In the genomic region with DNA sequence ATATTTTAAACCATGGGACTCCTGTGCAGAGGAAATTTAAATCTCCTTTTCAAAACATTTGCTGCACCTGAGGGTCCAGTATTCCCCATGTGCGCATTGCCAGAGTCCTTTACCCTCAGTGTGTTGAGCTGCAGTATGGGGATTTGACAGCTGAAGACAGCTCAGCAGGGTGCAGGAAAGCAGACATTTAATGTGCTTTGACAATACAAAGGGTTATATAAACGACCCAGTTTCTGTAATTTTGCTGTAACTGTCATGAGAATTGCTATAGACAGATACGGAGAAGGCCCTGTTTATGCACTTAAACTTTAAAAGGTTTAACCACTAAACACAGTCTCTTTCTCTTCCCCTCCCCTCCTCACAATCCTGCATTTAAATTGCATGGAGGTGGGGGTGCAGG, we compare ENCODE assay signal across 18 cellular contexts.
A peak's percentile ranks its signal among the peaks of the same experiment; 100 is the strongest.
DNase-seq lines count a peak whose midpoint lies in the region; ATAC-seq and TF ChIP-seq lines count a peak whose summit lies in the region.
"Had no signal": no experiment of that assay in that cellular context is flagged by ENCODE, and none has a peak within 500 bp of the region (broad histone marks: within the 10 kb centered on the region; RNA-seq: fewer than 3 reads in every experiment).

No MANE protein-coding gene starts in this region.

- H3K27me3 ChIP-seq in KMS-11 (ENCODE audit: insufficient read depth, low read depth) = no peaks in the 10 kb centered on the region
- H3K27me3 ChIP-seq: SJCRH30 had no signal

- peaks cover 39% of the 10 kb centered on the region for H3K4me1 Mint-ChIP-seq in activated CD4-positive, alpha-beta memory T cell treated with anti-CD3 and anti-CD28 coated beads, Interleukin-2, amount 10 ng/mL, durations not matched to agents 7 days and 5 days

- H3K9me3 Mint-ChIP-seq in activated CD4-positive, alpha-beta memory T cell treated with anti-CD3 and anti-CD28 coated beads, Interleukin-2, amount 10 ng/mL, durations not matched to agents 7 days and 5 days = no peaks in the 10 kb centered on the region
- H3K9me3 Mint-ChIP-seq: CD4-positive, alpha-beta T cell had no signal

- no peak overlapping the region for H3K4me3 ChIP-seq in KMS-11 (IDR thresholded peaks at IDR 0.05; ENCODE audit: insufficient read depth, low read depth, low read length)
- H3K4me3 ChIP-seq: SJCRH30 had no signal

- peak; percentile 49 for DNase-seq in NCI-H2107 treated with DMSO at 0.1 percent for 48 hours (lab: John Stamatoyannopoulos, UW; ENCODE audit: unreplicated experiment)
- DNase-seq in NCI-H2107 (lab: John Stamatoyannopoulos, UW) = no peak
- DNase-seq in putamen (ENCODE audit: low spot score) = peak; percentile 5
- no peak for DNase-seq in NCI-H1048 (lab: John Stamatoyannopoulos, UW)
- DNase-seq in activated CD4-positive, alpha-beta memory T cell treated with anti-CD3 and anti-CD28 coated beads, Interleukin-2, amount 10 ng/mL, durations not matched to agents 7 days and 5 days = no peak
- DNase-seq: CD4-positive, alpha-beta T cell; GF-D8; KBM-7; MM.1S; NCI-H2081; NCI-H345; NCI-H774; SJCRH30; SW 1271 had no signal

- no peak overlapping the region for H3K4me3 Mint-ChIP-seq in activated CD4-positive, alpha-beta memory T cell treated with anti-CD3 and anti-CD28 coated beads, Interleukin-2, amount 10 ng/mL, durations not matched to agents 7 days and 5 days

- POLR2A ChIA-PET in activated CD4-positive, alpha-beta memory T cell treated with anti-CD3 and anti-CD28 coated beads, Interleukin-2, amount 10 ng/mL, durations not matched to agents 7 days and 5 days (lab: Charles Lee) = interaction anchor here (2.6 kb wide), 2 partner anchors 20 to 32 kb away, joined by 9 to 13 read pairs; no protein-coding TSS in a partner anchor

- peak overlapping the region; percentile 84 for H3K4me2 ChIP-seq in KMS-11

- no peaks in the 10 kb centered on the region for H3K36me3 ChIP-seq in KMS-11 (ENCODE audit: insufficient read depth)
- H3K36me3 ChIP-seq: SJCRH30 had no signal

- no peak for ATAC-seq in HG02588 (IDR thresholded peaks at IDR 0.05; ENCODE audit: unreplicated experiment)

- H3K36me3 Mint-ChIP-seq in activated CD4-positive, alpha-beta memory T cell treated with anti-CD3 and anti-CD28 coated beads, Interleukin-2, amount 10 ng/mL, durations not matched to agents 7 days and 5 days (ENCODE audit: low read depth) = no peaks in the 10 kb centered on the region

- no peaks in the 10 kb centered on the region for H3K27me3 Mint-ChIP-seq in activated CD4-positive, alpha-beta memory T cell treated with anti-CD3 and anti-CD28 coated beads, Interleukin-2, amount 10 ng/mL, durations not matched to agents 7 days and 5 days
- H3K27me3 Mint-ChIP-seq: CD4-positive, alpha-beta T cell had no signal

- peak overlapping the region; percentile 52 for H2AFZ ChIP-seq in KMS-11 (ENCODE audit: low read depth)

- no peaks in the 10 kb centered on the region for H4K20me1 ChIP-seq in KMS-11 (ENCODE audit: insufficient read depth)

- H3K4me1 ChIP-seq in KMS-11 (ENCODE audit: low read depth, poor library complexity, severe bottlenecking) = peaks cover 45% of the 10 kb centered on the region

- TF ChIP-seq CTCF in KMS-11 (conservative IDR thresholded peaks at IDR 0.05; ENCODE audit: low read depth, low read length) = no peak

- H3K9ac ChIP-seq in KMS-11 = peak overlapping the region; percentile 58; the same call in 1 of the 2 replicates

- CTCF ChIA-PET in activated CD4-positive, alpha-beta memory T cell treated with anti-CD3 and anti-CD28 coated beads, Interleukin-2, amount 10 ng/mL, durations not matched to agents 7 days and 5 days (lab: Charles Lee) = interaction anchor here (0.9 kb wide), 1 partner anchor 45 kb away, joined by 4 read pairs; no protein-coding TSS in a partner anchor

- no peaks in the 10 kb centered on the region for H3K79me2 ChIP-seq in KMS-11 (ENCODE audit: insufficient read depth, low read depth)

- no peak overlapping the region for H3K27ac Mint-ChIP-seq in activated CD4-positive, alpha-beta memory T cell treated with anti-CD3 and anti-CD28 coated beads, Interleukin-2, amount 10 ng/mL, durations not matched to agents 7 days and 5 days
- H3K27ac Mint-ChIP-seq: CD4-positive, alpha-beta T cell had no signal

- H3K27ac ChIP-seq in KMS-11 (peak overlapping the region; percentile 97), angular gyrus (ENCODE audit: low read depth, low read length) (peak overlapping the region; percentile 35)
- H3K27ac ChIP-seq: RWPE1, SJCRH30 had no signal

Comparison
In these comparisons a context has a peak if more than half of its experiments do, and no peak if none do; other contexts are left out.
1. DNase-seq: peak in NCI-H2107 treated with DMSO at 0.1 percent for 48 hours (single experiment) and putamen (single experiment); none in NCI-H2107 (single experiment), NCI-H1048 (single experiment) and activated CD4-positive, alpha-beta memory T cell treated with anti-CD3 and anti-CD28 coated beads, Interleukin-2, amount 10 ng/mL, durations not matched to agents 7 days and 5 days (single experiment).